Comparison of ENCODE assay signal across 1 cellular context in the genomic region with DNA sequence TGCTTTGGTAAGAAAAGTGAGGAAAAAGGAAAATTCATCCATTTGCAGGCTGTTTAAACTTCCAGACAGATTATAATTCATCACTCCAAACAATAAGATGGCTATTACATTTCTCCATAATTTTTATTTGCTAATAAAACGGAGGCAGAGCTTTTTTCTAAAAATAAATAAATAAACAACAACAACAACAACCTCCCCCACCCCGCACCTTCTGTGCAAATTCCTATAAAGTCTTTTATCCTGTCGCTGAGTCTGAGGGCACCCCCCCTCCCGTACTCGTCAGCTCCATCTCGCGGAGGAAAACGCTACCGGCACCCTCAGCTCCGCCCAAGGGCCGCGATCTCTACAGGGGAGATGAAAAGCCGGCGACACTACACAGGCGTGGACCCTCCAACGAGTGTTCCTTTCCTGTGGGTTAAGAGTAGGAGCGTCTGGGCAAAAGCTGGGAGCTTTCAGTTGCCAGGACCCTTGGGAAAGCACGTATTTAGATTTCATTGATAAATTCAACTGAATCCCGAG.
TF ChIP-seq lines count a peak whose summit lies in the region.

No MANE protein-coding gene starts in this region.

TF ChIP-seq in HepG2, 621 proteins besides CTCF, POLR2A, EP300 and RAD21 (continued from another document):
- TF ChIP-seq ZNF782 (CRISPR knock-in tag; IDR thresholded peaks at IDR 0.05; ENCODE audit: borderline replicate concordance) (no peak), TOPORS (CRISPR knock-in tag; IDR thresholded peaks at IDR 0.05) (no peak), CC2D1A (CRISPR knock-in tag; IDR thresholded peaks at IDR 0.05) (no peak), CCDC6 (CRISPR knock-in tag; IDR thresholded peaks at IDR 0.05) (no peak), ZNF619 (CRISPR knock-in tag; IDR thresholded peaks at IDR 0.05) (no peak), ZNF207 (IDR thresholded peaks at IDR 0.05; ENCODE audit: borderline replicate concordance) (no peak)
- TF ChIP-seq, protein P1, sequence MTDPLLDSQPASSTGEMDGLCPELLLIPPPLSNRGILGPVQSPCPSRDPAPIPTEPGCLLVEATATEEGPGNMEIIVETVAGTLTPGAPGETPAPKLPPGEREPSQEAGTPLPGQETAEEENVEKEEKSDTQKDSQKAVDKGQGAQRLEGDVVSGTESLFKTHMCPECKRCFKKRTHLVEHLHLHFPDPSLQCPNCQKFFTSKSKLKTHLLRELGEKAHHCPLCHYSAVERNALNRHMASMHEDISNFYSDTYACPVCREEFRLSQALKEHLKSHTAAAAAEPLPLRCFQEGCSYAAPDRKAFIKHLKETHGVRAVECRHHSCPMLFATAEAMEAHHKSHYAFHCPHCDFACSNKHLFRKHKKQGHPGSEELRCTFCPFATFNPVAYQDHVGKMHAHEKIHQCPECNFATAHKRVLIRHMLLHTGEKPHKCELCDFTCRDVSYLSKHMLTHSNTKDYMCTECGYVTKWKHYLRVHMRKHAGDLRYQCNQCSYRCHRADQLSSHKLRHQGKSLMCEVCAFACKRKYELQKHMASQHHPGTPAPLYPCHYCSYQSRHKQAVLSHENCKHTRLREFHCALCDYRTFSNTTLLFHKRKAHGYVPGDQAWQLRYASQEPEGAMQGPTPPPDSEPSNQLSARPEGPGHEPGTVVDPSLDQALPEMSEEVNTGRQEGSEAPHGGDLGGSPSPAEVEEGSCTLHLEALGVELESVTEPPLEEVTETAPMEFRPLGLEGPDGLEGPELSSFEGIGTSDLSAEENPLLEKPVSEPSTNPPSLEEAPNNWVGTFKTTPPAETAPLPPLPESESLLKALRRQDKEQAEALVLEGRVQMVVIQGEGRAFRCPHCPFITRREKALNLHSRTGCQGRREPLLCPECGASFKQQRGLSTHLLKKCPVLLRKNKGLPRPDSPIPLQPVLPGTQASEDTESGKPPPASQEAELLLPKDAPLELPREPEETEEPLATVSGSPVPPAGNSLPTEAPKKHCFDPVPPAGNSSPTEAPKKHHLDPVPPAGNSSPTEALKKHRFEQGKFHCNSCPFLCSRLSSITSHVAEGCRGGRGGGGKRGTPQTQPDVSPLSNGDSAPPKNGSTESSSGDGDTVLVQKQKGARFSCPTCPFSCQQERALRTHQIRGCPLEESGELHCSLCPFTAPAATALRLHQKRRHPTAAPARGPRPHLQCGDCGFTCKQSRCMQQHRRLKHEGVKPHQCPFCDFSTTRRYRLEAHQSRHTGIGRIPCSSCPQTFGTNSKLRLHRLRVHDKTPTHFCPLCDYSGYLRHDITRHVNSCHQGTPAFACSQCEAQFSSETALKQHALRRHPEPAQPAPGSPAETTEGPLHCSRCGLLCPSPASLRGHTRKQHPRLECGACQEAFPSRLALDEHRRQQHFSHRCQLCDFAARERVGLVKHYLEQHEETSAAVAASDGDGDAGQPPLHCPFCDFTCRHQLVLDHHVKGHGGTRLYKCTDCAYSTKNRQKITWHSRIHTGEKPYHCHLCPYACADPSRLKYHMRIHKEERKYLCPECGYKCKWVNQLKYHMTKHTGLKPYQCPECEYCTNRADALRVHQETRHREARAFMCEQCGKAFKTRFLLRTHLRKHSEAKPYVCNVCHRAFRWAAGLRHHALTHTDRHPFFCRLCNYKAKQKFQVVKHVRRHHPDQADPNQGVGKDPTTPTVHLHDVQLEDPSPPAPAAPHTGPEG (CRISPR knock-in tag; IDR thresholded peaks at IDR 0.05), result no peak
